ENCODE assay signal across 13 cellular contexts in the genomic region with DNA sequence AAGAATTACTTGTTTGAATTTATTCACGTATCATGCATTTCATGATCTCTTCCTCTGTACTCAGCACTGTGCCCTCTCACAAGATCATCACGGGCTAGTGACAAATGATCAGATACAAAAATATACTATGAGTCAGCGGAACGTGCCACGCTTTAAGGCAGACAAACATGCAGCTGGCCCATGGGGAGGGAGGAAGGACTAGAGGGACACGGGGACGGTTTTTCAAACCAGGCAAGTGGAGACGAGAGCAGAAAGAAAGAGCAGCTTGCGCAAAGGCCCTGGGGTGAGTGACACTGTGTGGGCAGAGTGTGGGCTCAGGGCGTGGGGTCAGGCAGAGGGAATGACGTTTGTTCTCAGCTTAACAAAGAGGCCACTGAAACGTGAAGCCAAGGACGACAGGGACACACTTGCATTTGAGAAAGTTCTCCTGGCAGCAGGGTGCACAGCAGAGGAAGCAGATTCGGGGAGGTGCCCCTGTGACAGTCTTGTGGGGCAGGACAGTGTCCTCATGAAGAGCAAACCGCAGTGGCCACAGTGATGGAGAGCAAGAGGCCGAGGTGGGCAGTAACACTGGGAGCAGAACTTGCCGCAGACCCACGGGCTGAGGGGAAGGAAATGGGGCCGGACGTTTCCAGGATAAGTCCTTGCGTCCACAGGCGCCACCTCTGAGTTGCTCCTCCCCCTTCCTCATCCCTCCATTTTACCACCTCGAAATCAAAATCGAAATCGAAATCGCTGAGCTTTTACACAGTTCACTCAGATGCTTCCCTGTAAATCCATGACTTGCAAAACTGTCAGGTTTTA. TPM values are rescaled to one million over a fixed set of nuclear protein-coding genes. Genes with fewer than 3 reads are reported as not detected.
DNase-seq lines count a peak whose midpoint lies in the region; ATAC-seq and TF ChIP-seq lines count a peak whose summit lies in the region.
"Had no signal": no experiment of that assay in that cellular context is flagged by ENCODE, and none has a peak within 500 bp of the region (broad histone marks: within the 10 kb centered on the region; RNA-seq: fewer than 3 reads in every experiment).

No MANE protein-coding gene starts in this region.

- peaks cover 0 to 5% (median 0%) of the 10 kb centered on the region in 5 donors for H3K36me3 Mint-ChIP-seq in naive thymus-derived CD4-positive, alpha-beta T cell

- H3K27ac ChIP-seq in naive thymus-derived CD4-positive, alpha-beta T cell (ENCODE audit: low read depth, low read length): no peak overlapping the region
- H3K27ac ChIP-seq in PC-9: no peak overlapping the region
- H3K27ac ChIP-seq: VCaP had no signal

- H3K4me2 ChIP-seq in PC-9: no peak overlapping the region

- H3K9me3 Mint-ChIP-seq in naive thymus-derived CD4-positive, alpha-beta T cell: peaks cover 0 to 1% (median 0%) of the 10 kb centered on the region in 11 donors

- H3F3A ChIP-seq in PC-9 (ENCODE audit: insufficient read depth, low read depth): no peaks in the 10 kb centered on the region

- intact Hi-C loops in naive thymus-derived CD4-positive, alpha-beta T cell (cut with micrococcal nuclease): no loop called here
- intact Hi-C loops in PC-9 (cut with micrococcal nuclease; ENCODE audit: unreplicated experiment): no loop called here

- peak; percentile 58 for ATAC-seq in naive thymus-derived CD4-positive, alpha-beta T cell

- POLR2A ChIA-PET in naive thymus-derived CD4-positive, alpha-beta T cell (lab: Charles Lee): interaction anchor here (1.6 kb wide), 1 partner anchor 15 kb away, joined by 5 read pairs; no protein-coding TSS in a partner anchor
- POLR2A ChIA-PET in PC-9 (lab: Charles Lee; ENCODE audit: unreplicated experiment): no interaction called here

- H4K20me1 ChIP-seq in PC-9 (ENCODE audit: insufficient read depth): no peaks in the 10 kb centered on the region

- no peak overlapping the region for H3K4me3 Mint-ChIP-seq in naive thymus-derived CD4-positive, alpha-beta T cell

- CTCF ChIA-PET in naive thymus-derived CD4-positive, alpha-beta T cell (lab: Charles Lee): no interaction called here
- CTCF ChIA-PET in PC-9 (lab: Charles Lee): no interaction called here

- H3K27ac Mint-ChIP-seq in naive thymus-derived CD4-positive, alpha-beta T cell: peak overlapping the region in 1 of 9 donors; percentile 89

- peaks cover 0 to under 1% of the 10 kb centered on the region in 2 donors for H3K4me1 ChIP-seq in naive thymus-derived CD4-positive, alpha-beta T cell (ENCODE audit: control insufficient read depth in 2 of 2, insufficient read depth in 2 of 2, low read length in 2 of 2)
- H3K4me1 ChIP-seq in PC-9 (replicated peaks; ENCODE audit: insufficient read depth): peaks cover 2% of the 10 kb centered on the region
- H3K4me1 ChIP-seq: HAP-1 had no signal

- DNase-seq in ELR (ENCODE audit: low read depth) (peak; percentile 7), MV-4-11 (lab: John Stamatoyannopoulos, UW) (peak; percentile 96), dermis blood vessel endothelial cell (peak; percentile 66), NCI-H345 treated with DMSO at 0.1 percent for 48 hours (lab: John Stamatoyannopoulos, UW; ENCODE audit: unreplicated experiment) (no peak), PC-9 (no peak), NCI-H2081 (lab: John Stamatoyannopoulos, UW) (no peak), epidermal melanocyte (ENCODE audit: insufficient read length, low spot score) (no peak)
- DNase-seq in naive thymus-derived CD4-positive, alpha-beta T cell: no peak
- DNase-seq: activated naive CD4-positive, alpha-beta T cell treated with anti-CD3 and anti-CD28 coated beads, Interleukin-2, amount 50 U/mL, for 16 hours; Calu3; NCI-H446 treated with DMSO at 0.1 percent for 48 hours had no signal

- no peaks in the 10 kb centered on the region for H3K27me3 ChIP-seq in naive thymus-derived CD4-positive, alpha-beta T cell (ENCODE audit: control insufficient read depth in 2 of 2, insufficient read depth in 2 of 2, low read length in 2 of 2)
- H3K27me3 ChIP-seq in PC-9 (ENCODE audit: insufficient read depth, low read depth): peaks cover 6% of the 10 kb centered on the region; the same call in 1 of the 2 replicates

- H3K4me1 Mint-ChIP-seq in naive thymus-derived CD4-positive, alpha-beta T cell: peaks cover 0 to 9% (median 0%) of the 10 kb centered on the region in 7 donors

- H2AFZ ChIP-seq in PC-9: no peak overlapping the region

- no peaks in the 10 kb centered on the region for H3K36me3 ChIP-seq in naive thymus-derived CD4-positive, alpha-beta T cell (ENCODE audit: control insufficient read depth in 2 of 3, insufficient read depth in 3 of 3, low read length in 3 of 3)
- no peaks in the 10 kb centered on the region for H3K36me3 ChIP-seq in PC-9 (ENCODE audit: low read depth)
- H3K36me3 ChIP-seq: HAP-1 had no signal

- no peaks in the 10 kb centered on the region for H3K9me2 ChIP-seq in PC-9 (ENCODE audit: insufficient read depth)

- H3K79me2 ChIP-seq in PC-9 (ENCODE audit: low read depth): no peaks in the 10 kb centered on the region

- no TSS peak for BruUV-seq in PC-9 (replicated peaks; lab: Mats Ljungman, UMichigan)

- no peaks in the 10 kb centered on the region for H3K9me3 ChIP-seq in naive thymus-derived CD4-positive, alpha-beta T cell (ENCODE audit: control insufficient read depth in 2 of 3, low read length in 3 of 3)
- H3K9me3 ChIP-seq in PC-9 (ENCODE audit: insufficient read depth, low read depth): no peaks in the 10 kb centered on the region
- H3K9me3 ChIP-seq: HAP-1 had no signal

- no peak overlapping the region for H3K4me3 ChIP-seq in naive thymus-derived CD4-positive, alpha-beta T cell (ENCODE audit: low read length)
- no peak overlapping the region for H3K4me3 ChIP-seq in PC-9
- H3K4me3 ChIP-seq: HAP-1 had no signal

- TF ChIP-seq CTCF in PC-9 (conservative IDR thresholded peaks at IDR 0.05): no peak

- H3K27me3 Mint-ChIP-seq in naive thymus-derived CD4-positive, alpha-beta T cell: peaks cover 21 to 40% (median 26%) of the 10 kb centered on the region in 5 donors

RNA-seq across cellular contexts. Expression of a gene that starts 6.9 kb away (rescaled TPM):
- total RNA-seq in dermis blood vessel endothelial cell (166 and 297 TPM in 2 replicates), PC-9 (2021) (18.5 and 20.6 TPM in 2 replicates)
- total RNA-seq in naive thymus-derived CD4-positive, alpha-beta T cell: 10 to 100 TPM in 2 of 5 experiments, 1 to 10 TPM in 3; 4.5 to 17.1 (median 6.6) TPM
- polyA plus RNA-seq in naive thymus-derived CD4-positive, alpha-beta T cell: 1 to 10 TPM; 5.0 to 7.1 TPM

RNA-seq across cellular contexts. Expression of a gene that starts 47.5 kb away (rescaled TPM):
- total RNA-seq in dermis blood vessel endothelial cell (2.9 and 6.6 TPM in 2 replicates), PC-9 (2021) (0.52 and 0.73 TPM in 2 replicates)
- 1 to 10 TPM in 1 of 5 experiments, under 1 TPM in 4; 0.43 to 1.2 (median 0.78) TPM for total RNA-seq in naive thymus-derived CD4-positive, alpha-beta T cell
- not detected for polyA plus RNA-seq in naive thymus-derived CD4-positive, alpha-beta T cell

Comparison
In these comparisons a context has a peak if more than half of its experiments do, and no peak if none do; other contexts are left out.
1. DNase-seq: peak in ELR (single experiment), MV-4-11 (single experiment) and dermis blood vessel endothelial cell (single experiment); none in naive thymus-derived CD4-positive, alpha-beta T cell (0 of 9), NCI-H345 treated with DMSO at 0.1 percent for 48 hours (single experiment), PC-9 (0 of 2), NCI-H2081 (0 of 2) and epidermal melanocyte (single experiment).